25 cellular contexts compared by ENCODE assay signal in the genomic region with DNA sequence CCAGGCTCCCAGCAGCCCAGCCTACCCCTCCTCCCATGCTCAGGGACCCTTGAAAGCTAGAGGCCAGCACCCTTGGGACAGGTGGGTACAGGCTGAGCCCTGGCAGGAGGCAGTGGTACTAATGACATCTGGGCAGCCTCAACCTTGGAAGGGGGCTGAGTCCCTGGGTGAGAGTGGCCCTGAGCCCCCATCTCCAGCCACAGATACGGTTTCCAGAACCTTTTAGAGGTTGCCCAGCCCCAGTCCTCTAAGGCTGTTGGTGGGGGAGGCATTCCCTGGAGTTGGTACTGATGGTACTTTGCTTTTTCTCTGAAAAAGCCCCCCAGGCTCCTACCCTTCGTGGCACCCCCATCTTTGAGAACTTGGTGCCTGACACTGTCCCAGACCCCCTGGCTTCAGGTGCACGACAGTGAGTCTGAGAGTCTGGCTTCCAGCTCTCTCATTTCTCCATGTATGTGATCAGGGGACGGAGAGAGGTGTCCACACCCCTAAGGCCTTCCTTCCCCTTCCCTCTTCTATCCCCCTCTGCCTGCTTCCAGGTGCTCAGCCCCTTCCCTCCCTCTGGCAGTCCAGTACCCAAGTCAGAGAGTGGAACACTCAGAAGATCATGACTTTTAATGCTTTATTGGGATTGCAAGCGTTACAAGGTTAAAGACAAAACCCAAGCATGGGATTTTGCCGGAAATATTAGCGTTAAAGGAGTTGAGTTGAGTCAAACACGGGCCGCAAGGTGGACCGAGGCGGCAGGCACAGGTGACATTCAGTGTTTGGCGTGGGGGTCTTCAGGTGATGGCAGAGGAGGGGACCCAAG. TPM values are rescaled to one million over a fixed set of nuclear protein-coding genes. Genes with fewer than 3 reads are reported as not detected.
A peak's percentile ranks its signal among the peaks of the same experiment; 100 is the strongest.
DNase-seq lines count a peak whose midpoint lies in the region; ATAC-seq, FAIRE-seq and TF ChIP-seq lines count a peak whose summit lies in the region.
"Had no signal": no experiment of that assay in that cellular context is flagged by ENCODE, and none has a peak within 500 bp of the region (broad histone marks: within the 10 kb centered on the region; RNA-seq: fewer than 3 reads in every experiment).

No MANE protein-coding gene starts in this region.

- H3K27ac ChIP-seq in left ventricle myocardium inferior (replicated peaks) (no peak overlapping the region), HepG2 (ENCODE audit: extremely low read length, insufficient read depth, low read length) (peak overlapping the region; percentile 21)

- CTCF ChIA-PET in HepG2 (lab: Yijun Ruan, JAX; ENCODE audit: low intra/inter-chr PET ratio, low total read pairs), result no interaction called here

- no peak overlapping the region for H3K4me2 ChIP-seq in HepG2 (ENCODE audit: low read depth, low read length)
- H3K4me2 ChIP-seq: GM23338 had no signal

- H3K9me3 ChIP-seq in left ventricle myocardium inferior (replicated peaks), result no peaks in the 10 kb centered on the region
- H3K9me3 ChIP-seq in HepG2 (ENCODE audit: low read length), result no peaks in the 10 kb centered on the region
- H3K9me3 ChIP-seq: BE2C had no signal

- TF ChIP-seq CTCF in left ventricle myocardium inferior (IDR thresholded peaks at IDR 0.05; ENCODE audit: borderline replicate concordance) (no peak), HepG2 (CRISPR knock-in tag; IDR thresholded peaks at IDR 0.05) (no peak), progenitor cell of endocrine pancreas (IDR thresholded peaks at IDR 0.05; ENCODE audit: unreplicated experiment) (no peak)

- intact Hi-C loops in left ventricle myocardium superior (cut with micrococcal nuclease) (no loop called here), left ventricle myocardium inferior (cut with micrococcal nuclease) (no loop called here), HepG2 (cut with micrococcal nuclease; ENCODE audit: unreplicated experiment) (no loop called here)

- no peak; a peak in 1 of 4 replicates for TF ChIP-seq POLR2A in HepG2 (IDR thresholded peaks at IDR 0.05; ENCODE audit: insufficient read depth in 1 of 2, low read depth in 2 of 2, low read length in 2 of 2)

- H3K36me3 ChIP-seq in left ventricle myocardium inferior (peaks cover 11% of the 10 kb centered on the region), HepG2 (replicated peaks in 1 of 2; ENCODE audit: control insufficient read depth in 1 of 2, insufficient read depth in 2 of 2, low read length in 2 of 2) (peaks cover 15 to 27% of the 10 kb centered on the region in 2 experiments; a peak in 4 of 5 replicates)

- no peak overlapping the region for H3K9ac ChIP-seq in HepG2 (ENCODE audit: insufficient read depth, low read depth, low read length)

- H3K36me3 Mint-ChIP-seq in progenitor cell of endocrine pancreas (ENCODE audit: insufficient read depth), result peaks cover 10% of the 10 kb centered on the region
- H3K36me3 Mint-ChIP-seq: CD4-positive, alpha-beta memory T cell had no signal

- H3K4me3 ChIP-seq in left ventricle myocardium inferior, result no peak overlapping the region
- H3K4me3 ChIP-seq in HepG2 (replicated peaks in 1 of 3; ENCODE audit: insufficient read depth in 1 of 3, low read depth in 2 of 3, low read length in 3 of 3), result no peak overlapping the region
- H3K4me3 ChIP-seq: GM23338, K562 had no signal

- no peak for FAIRE-seq in HepG2 (lab: Jason Lieb, UNC)
- FAIRE-seq: GM12892, GM18507, K562 had no signal

- no peaks in the 10 kb centered on the region for H3K79me2 ChIP-seq in HepG2 (ENCODE audit: insufficient read depth, low read length)

- BruUV-seq in HepG2 (replicated peaks; lab: Mats Ljungman, UMichigan), result no TSS peak

- 52% methylated on average over 11 of the region's 12 CpGs for WGBS in HepG2 (ENCODE audit: low lambda C conversion rate)

- in situ Hi-C loops in HepG2 (cut with HindIII; ENCODE audit: extremely low pct_ligation_motif_present, low pct_unique_long_range_greater_than_20kb), result no loop called here

- no peak overlapping the region for H2AFZ ChIP-seq in HepG2 (ENCODE audit: low read length)
- H2AFZ ChIP-seq: GM23338 had no signal

- TF ChIP-seq EP300 in HepG2 (IDR thresholded peaks at IDR 0.05; ENCODE audit: low read depth in 2 of 2, low read length in 2 of 2) (no peak; a peak in 1 of 4 replicates), HepG2 (CRISPR knock-in tag; IDR thresholded peaks at IDR 0.05; ENCODE audit: borderline replicate concordance) (no peak)

- peaks cover 31% of the 10 kb centered on the region; the same call in 1 of the 2 replicates for H4K20me1 ChIP-seq in HepG2 (ENCODE audit: insufficient read depth, low read length)

- H3K4me1 ChIP-seq in left ventricle myocardium inferior (no peaks in the 10 kb centered on the region), HepG2 (ENCODE audit: insufficient read depth, low read length) (peaks cover 9% of the 10 kb centered on the region)

- DNase-seq in left ventricle myocardium superior, result peak; percentile 11
- DNase-seq in left ventricle myocardium inferior, result no peak
- DNase-seq in HepG2 (ENCODE audit: low spot score), result peak; percentile 35
- DNase-seq in progenitor cell of endocrine pancreas (ENCODE audit: low spot score, unreplicated experiment), result no peak
- DNase-seq in SIG-M5 treated with dmso at 0.1 percent for 504 hours (lab: John Stamatoyannopoulos, UW; ENCODE audit: unreplicated experiment), result no peak
- no peak for DNase-seq in stimulated activated naive CD4-positive, alpha-beta T cell (lab: John Stamatoyannopoulos, UW)
- no peak for DNase-seq in NCI-H1105 (lab: John Stamatoyannopoulos, UW)
- DNase-seq: Calu3; CD4-positive, alpha-beta memory T cell; DMS79; NCI-H1105 treated with DMSO at 0.1 percent for 48 hours; NCI-H1694 treated with DMSO at 0.1 percent for 48 hours; NCI-H2107; NCI-H2227 treated with DMSO at 0.1 percent for 48 hours; NCI-H524; NCI-H82; OCI-M1; SIG-M5 had no signal

- peak overlapping the region; percentile 65 for H3K27ac Mint-ChIP-seq in progenitor cell of endocrine pancreas
- H3K27ac Mint-ChIP-seq: CD4-positive, alpha-beta memory T cell; GM23338 had no signal

- peaks cover 2% of the 10 kb centered on the region for H3K4me1 Mint-ChIP-seq in progenitor cell of endocrine pancreas (ENCODE audit: low read depth)
- H3K4me1 Mint-ChIP-seq: GM23338 had no signal

- POLR2A ChIA-PET in HepG2 (lab: Yijun Ruan, JAX), result interaction anchor here (0.8 to 1.4 kb wide), 4 partner anchors 8 to 142 kb away, joined by 3 to 4 read pairs (median 4); no protein-coding TSS in a partner anchor

- peaks cover 15% of the 10 kb centered on the region for H3K27me3 Mint-ChIP-seq in progenitor cell of endocrine pancreas

- no peaks in the 10 kb centered on the region for H3K9me3 Mint-ChIP-seq in progenitor cell of endocrine pancreas (ENCODE audit: low read depth)
- H3K9me3 Mint-ChIP-seq: GM23338 had no signal

- TF ChIP-seq RAD21 in HepG2 (CRISPR knock-in tag; IDR thresholded peaks at IDR 0.05), result no peak

- ATAC-seq in left ventricle myocardium superior (no peak), HepG2 (peak; percentile 41)
- ATAC-seq: GM23338, K562 had no signal

- H3K27me3 ChIP-seq in left ventricle myocardium inferior (ENCODE audit: low read depth), result peaks cover 39% of the 10 kb centered on the region
- H3K27me3 ChIP-seq in HepG2 (ENCODE audit: control insufficient read depth in 1 of 2, insufficient read depth in 2 of 2, low read length in 2 of 2), result no peaks in the 10 kb centered on the region
- H3K27me3 ChIP-seq: BE2C had no signal

- H3K4me3 Mint-ChIP-seq in progenitor cell of endocrine pancreas (ENCODE audit: low read depth), result no peak overlapping the region
- H3K4me3 Mint-ChIP-seq: CD4-positive, alpha-beta memory T cell; GM23338 had no signal

RNA-seq across cellular contexts. Expression of a gene that starts 10.5 kb away (rescaled TPM):
- total RNA-seq in left ventricle myocardium superior, result 88.2 TPM
- 75.0 TPM for total RNA-seq in left ventricle myocardium inferior
- 79.1 and 138 TPM in 2 replicates for total RNA-seq in HepG2 (2016; rRNA removed; fragmentation: Illumina TruSeq; extraction: Trizol)
- 150 and 154 TPM in 2 replicates for total RNA-seq in HepG2 (2016; cell fraction: cytosol; rRNA removed; fragmentation: Illumina TruSeq; extraction: Trizol; ENCODE audit: low read depth)
- 71.0 and 125 TPM in 2 replicates for total RNA-seq in HepG2 (2016; cell fraction: insoluble cytoplasmic fraction; rRNA removed; fragmentation: Illumina TruSeq; extraction: Trizol)
- 362 and 363 TPM in 2 replicates for total RNA-seq in HepG2 (2016; cell fraction: membrane; rRNA removed; fragmentation: Illumina TruSeq; extraction: Trizol)
- total RNA-seq in HepG2 (2016; cell fraction: nucleus; rRNA removed; fragmentation: Illumina TruSeq; extraction: Trizol), result 89.6 and 109 TPM in 2 replicates
- polyA plus RNA-seq in HepG2 (2011; rRNA removed), result 254 and 379 TPM in 2 replicates
- 454 and 616 TPM in 2 replicates for polyA plus RNA-seq in HepG2 (2011; cell fraction: cytosol; rRNA removed)
- 839 and 1,149 TPM in 2 replicates for polyA plus RNA-seq in HepG2 (2011; cell fraction: nucleus; rRNA removed)
- polyA plus RNA-seq in HepG2 (2012), result 4,210 and 4,559 TPM in 2 replicates
- polyA plus RNA-seq in HepG2 (2016; cell fraction: cytosol; fragmentation: Illumina TruSeq; extraction: Trizol; ENCODE audit: low read depth), result 341 and 387 TPM in 2 replicates
- polyA plus RNA-seq in HepG2 (2016; cell fraction: insoluble cytoplasmic fraction; fragmentation: Illumina TruSeq; extraction: Trizol; ENCODE audit: low read depth), result 1,191 and 1,950 TPM in 2 replicates
- 1,798 and 2,413 TPM in 2 replicates for polyA plus RNA-seq in HepG2 (2016; cell fraction: membrane; fragmentation: Illumina TruSeq; extraction: Trizol; ENCODE audit: low read depth)
- polyA plus RNA-seq in HepG2 (2016; cell fraction: nucleus; fragmentation: Illumina TruSeq; extraction: Trizol; ENCODE audit: insufficient read depth, low read depth), result 949 and 1,082 TPM in 2 replicates
- polyA minus RNA-seq in HepG2 (2011; rRNA and poly(A)+ RNA removed; ENCODE audit: low replicate concordance), result 0.19 and 781 TPM in 2 replicates
- 811 and 1,353 TPM in 2 replicates for polyA minus RNA-seq in HepG2 (2011; cell fraction: cytosol; rRNA and poly(A)+ RNA removed)
- 170 and 248 TPM in 2 replicates for polyA minus RNA-seq in HepG2 (2011; cell fraction: nucleus; rRNA and poly(A)+ RNA removed)
- total RNA-seq in progenitor cell of endocrine pancreas, result 4,678 and 5,100 TPM in 2 replicates
- total RNA-seq: CD4-positive, alpha-beta memory T cell; RPMI7951 had no signal
- polyA plus RNA-seq: CD4-positive, alpha-beta memory T cell; K562 had no signal

RNA-seq across cellular contexts. Expression of a gene that starts 32.3 kb away (rescaled TPM):
- total RNA-seq in left ventricle myocardium superior, result not detected
- not detected for total RNA-seq in left ventricle myocardium inferior
- not detected in 2 replicates for total RNA-seq in HepG2 (2016; rRNA removed; fragmentation: Illumina TruSeq; extraction: Trizol)
- total RNA-seq in HepG2 (2016; cell fraction: cytosol; rRNA removed; fragmentation: Illumina TruSeq; extraction: Trizol; ENCODE audit: low read depth), result not detected in 2 replicates
- not detected in 2 replicates for total RNA-seq in HepG2 (2016; cell fraction: insoluble cytoplasmic fraction; rRNA removed; fragmentation: Illumina TruSeq; extraction: Trizol)
- not detected in 2 replicates for total RNA-seq in HepG2 (2016; cell fraction: membrane; rRNA removed; fragmentation: Illumina TruSeq; extraction: Trizol)
- not detected in 2 replicates for total RNA-seq in HepG2 (2016; cell fraction: nucleus; rRNA removed; fragmentation: Illumina TruSeq; extraction: Trizol)
- polyA plus RNA-seq in HepG2 (2011; rRNA removed), result not detected in 2 replicates
- polyA plus RNA-seq in HepG2 (2011; cell fraction: cytosol; rRNA removed), result not detected in 2 replicates
- not detected in 2 replicates for polyA plus RNA-seq in HepG2 (2011; cell fraction: nucleus; rRNA removed)
- polyA plus RNA-seq in HepG2 (2012), result not detected in 2 replicates
- polyA plus RNA-seq in HepG2 (2016; cell fraction: cytosol; fragmentation: Illumina TruSeq; extraction: Trizol; ENCODE audit: low read depth), result not detected in 2 replicates
- polyA plus RNA-seq in HepG2 (2016; cell fraction: insoluble cytoplasmic fraction; fragmentation: Illumina TruSeq; extraction: Trizol; ENCODE audit: low read depth), result not detected in 2 replicates
- polyA plus RNA-seq in HepG2 (2016; cell fraction: membrane; fragmentation: Illumina TruSeq; extraction: Trizol; ENCODE audit: low read depth), result not detected in 2 replicates
- not detected in 2 replicates for polyA plus RNA-seq in HepG2 (2016; cell fraction: nucleus; fragmentation: Illumina TruSeq; extraction: Trizol; ENCODE audit: insufficient read depth, low read depth)
- polyA minus RNA-seq in HepG2 (2011; rRNA and poly(A)+ RNA removed; ENCODE audit: low replicate concordance), result not detected in 2 replicates
- not detected in 2 replicates for polyA minus RNA-seq in HepG2 (2011; cell fraction: cytosol; rRNA and poly(A)+ RNA removed)
- not detected in 2 replicates for polyA minus RNA-seq in HepG2 (2011; cell fraction: nucleus; rRNA and poly(A)+ RNA removed)
- total RNA-seq in progenitor cell of endocrine pancreas, result 68.7 and 75.2 TPM in 2 replicates
- total RNA-seq: A172; Calu3; CD4-positive, alpha-beta memory T cell; GM23338; K562; RPMI7951 had no signal
- polyA plus RNA-seq: CD4-positive, alpha-beta memory T cell; GM23338; K562 had no signal

RNA-seq across cellular contexts. Expression of a gene that starts 42.9 kb away (rescaled TPM):
- total RNA-seq in left ventricle myocardium superior, result not detected
- not detected for total RNA-seq in left ventricle myocardium inferior
- total RNA-seq in HepG2 (2016; rRNA removed; fragmentation: Illumina TruSeq; extraction: Trizol), result not detected in 2 replicates
- not detected in 2 replicates for total RNA-seq in HepG2 (2016; cell fraction: cytosol; rRNA removed; fragmentation: Illumina TruSeq; extraction: Trizol; ENCODE audit: low read depth)
- not detected in 2 replicates for total RNA-seq in HepG2 (2016; cell fraction: insoluble cytoplasmic fraction; rRNA removed; fragmentation: Illumina TruSeq; extraction: Trizol)
- total RNA-seq in HepG2 (2016; cell fraction: membrane; rRNA removed; fragmentation: Illumina TruSeq; extraction: Trizol), result not detected in 2 replicates
- not detected in 2 replicates for total RNA-seq in HepG2 (2016; cell fraction: nucleus; rRNA removed; fragmentation: Illumina TruSeq; extraction: Trizol)
- polyA plus RNA-seq in HepG2 (2011; rRNA removed), result 0.36 and 0.42 TPM in 2 replicates
- polyA plus RNA-seq in HepG2 (2011; cell fraction: cytosol; rRNA removed), result 0.08 and 0.15 TPM in 2 replicates
- 3.1 and 4.3 TPM in 2 replicates for polyA plus RNA-seq in HepG2 (2011; cell fraction: nucleus; rRNA removed)
- not detected in 2 replicates for polyA plus RNA-seq in HepG2 (2012)
- polyA plus RNA-seq in HepG2 (2016; cell fraction: cytosol; fragmentation: Illumina TruSeq; extraction: Trizol; ENCODE audit: low read depth), result not detected in 2 replicates
- not detected in 2 replicates for polyA plus RNA-seq in HepG2 (2016; cell fraction: insoluble cytoplasmic fraction; fragmentation: Illumina TruSeq; extraction: Trizol; ENCODE audit: low read depth)
- not detected in 2 replicates for polyA plus RNA-seq in HepG2 (2016; cell fraction: membrane; fragmentation: Illumina TruSeq; extraction: Trizol; ENCODE audit: low read depth)
- not detected in 2 replicates for polyA plus RNA-seq in HepG2 (2016; cell fraction: nucleus; fragmentation: Illumina TruSeq; extraction: Trizol; ENCODE audit: insufficient read depth, low read depth)
- not detected in 2 replicates for polyA minus RNA-seq in HepG2 (2011; rRNA and poly(A)+ RNA removed; ENCODE audit: low replicate concordance)
- polyA minus RNA-seq in HepG2 (2011; cell fraction: cytosol; rRNA and poly(A)+ RNA removed), result not detected in 2 replicates
- not detected in 2 replicates for polyA minus RNA-seq in HepG2 (2011; cell fraction: nucleus; rRNA and poly(A)+ RNA removed)
- total RNA-seq in progenitor cell of endocrine pancreas, result 0.53 and 1.1 TPM in 2 replicates
- total RNA-seq: Calu3; CD4-positive, alpha-beta memory T cell; GM23338; K562 had no signal
- polyA plus RNA-seq: CD4-positive, alpha-beta memory T cell; K562 had no signal

Comparison
In these comparisons a context has a peak if more than half of its experiments do, and no peak if none do; other contexts are left out.
1. DNase-seq: peak in left ventricle myocardium superior (single experiment) and HepG2 (single experiment); none in left ventricle myocardium inferior (single experiment), progenitor cell of endocrine pancreas (single experiment), SIG-M5 treated with dmso at 0.1 percent for 504 hours (single experiment), stimulated activated naive CD4-positive, alpha-beta T cell (0 of 6) and NCI-H1105 (single experiment).
2. RNA of a gene that starts 10.5 kb away (total RNA-seq): 4,678 to 5,100 TPM in progenitor cell of endocrine pancreas; 88.2 TPM in left ventricle myocardium superior (single experiment), 71.0 to 363 TPM in HepG2 and 75.0 TPM in left ventricle myocardium inferior (single experiment); every median in the first group is over 10 times any median in the second.
3. RNA of a gene that starts 32.3 kb away (total RNA-seq): 68.7 to 75.2 TPM in progenitor cell of endocrine pancreas; not detected in left ventricle myocardium superior (single experiment), not detected in left ventricle myocardium inferior (single experiment) and not detected in HepG2; every median in the first group is over 10 times any median in the second.